ENCODE assay signal across 12 cellular contexts in genomic region chr10:69574571-69574978, GRCh38. TPM values are rescaled to one million over a fixed set of nuclear protein-coding genes. Genes with fewer than 3 reads are reported as not detected.
A peak's percentile ranks its signal among the peaks of the same experiment; 100 is the strongest.
DNase-seq lines count a peak whose midpoint lies in the region; ATAC-seq and TF ChIP-seq lines count a peak whose summit lies in the region.
"Had no signal": no experiment of that assay in that cellular context is flagged by ENCODE, and none has a peak within 500 bp of the region (broad histone marks: within the 10 kb centered on the region; RNA-seq: fewer than 3 reads in every experiment).

No MANE protein-coding gene starts in this region.

- intact Hi-C loops in CD4-positive, alpha-beta memory T cell (cut with micrococcal nuclease): loop anchor here (10.0 kb wide), 1 partner anchor 60 kb away; the partner anchor contains the start of gene FAM241B

- H3K27me3 ChIP-seq in CD4-positive, alpha-beta memory T cell (ENCODE audit: insufficient read depth, low read length): peaks cover 41% of the 10 kb centered on the region

- peaks cover 13 to 40% (median 25%) of the 10 kb centered on the region in 4 donors for H3K4me1 Mint-ChIP-seq in CD4-positive, alpha-beta memory T cell
- peaks cover 6% of the 10 kb centered on the region for H3K4me1 Mint-ChIP-seq in activated T-helper 17 cell treated with anti-CD3 and anti-CD28 coated beads, Interleukin-2, amount 50 U/mL, for 72 hours
- peaks cover 15% of the 10 kb centered on the region for H3K4me1 Mint-ChIP-seq in memory B cell
- peaks cover 24% of the 10 kb centered on the region for H3K4me1 Mint-ChIP-seq in activated CD4-positive, alpha-beta T cell treated with anti-CD3 and anti-CD28 coated beads, Interleukin-2, amount 10 ng/mL, durations not matched to agents 7 days and 5 days

- no peak overlapping the region for H3K27ac Mint-ChIP-seq in CD4-positive, alpha-beta memory T cell
- no peak overlapping the region for H3K27ac Mint-ChIP-seq in activated T-helper 17 cell treated with anti-CD3 and anti-CD28 coated beads, Interleukin-2, amount 50 U/mL, for 72 hours
- no peak overlapping the region for H3K27ac Mint-ChIP-seq in memory B cell
- no peak overlapping the region for H3K27ac Mint-ChIP-seq in activated CD4-positive, alpha-beta T cell treated with anti-CD3 and anti-CD28 coated beads, Interleukin-2, amount 10 ng/mL, durations not matched to agents 7 days and 5 days

- H3K4me1 ChIP-seq in CD4-positive, alpha-beta memory T cell (ENCODE audit: insufficient read depth, low read length): peaks cover 33% of the 10 kb centered on the region
- peaks cover 6% of the 10 kb centered on the region; the same call in 1 of the 2 replicates for H3K4me1 ChIP-seq in HEK293 (ENCODE audit: control insufficient read depth, insufficient read depth, low read length)

- no peak overlapping the region for H3K27ac ChIP-seq in CD4-positive, alpha-beta memory T cell (ENCODE audit: low read depth, low read length)
- no peak overlapping the region for H3K27ac ChIP-seq in HEK293 (ENCODE audit: extremely low read depth, low read depth, low read length)

- no peak for ATAC-seq in activated T-helper 17 cell treated with anti-CD3 and anti-CD28 coated beads, Interleukin-2, amount 50 U/mL, for 72 hours (replicated peaks)
- ATAC-seq in memory B cell (ENCODE audit: low read depth) (peak; percentile 37), GM21619 (IDR thresholded peaks at IDR 0.05; ENCODE audit: unreplicated experiment) (no peak)
- ATAC-seq: HCT116, left cardiac atrium had no signal

- DNase-seq in CD4-positive, alpha-beta memory T cell: no peak
- no peak for DNase-seq in memory B cell (ENCODE audit: low spot score in 2 of 2)
- no peak for DNase-seq in cerebellar nuclear complex (lab: John Stamatoyannopoulos, UW)
- DNase-seq in DMS 273 treated with DMSO at 0.1 percent for 48 hours (lab: John Stamatoyannopoulos, UW): no peak
- DNase-seq in activated CD4-positive, alpha-beta T cell treated with anti-CD3 and anti-CD28 coated beads, Interleukin-2, amount 10 ng/mL, durations not matched to agents 7 days and 5 days: no peak
- DNase-seq: left cardiac atrium; NCI-H2029; stimulated activated CD4-positive, alpha-beta T cell treated with anti-CD3 and anti-CD28 coated beads, Interleukin-15, amount 100 ng/mL, for 24 hours had no signal

- no peaks in the 10 kb centered on the region for H3K9me3 Mint-ChIP-seq in CD4-positive, alpha-beta memory T cell
- H3K9me3 Mint-ChIP-seq in activated T-helper 17 cell treated with anti-CD3 and anti-CD28 coated beads, Interleukin-2, amount 50 U/mL, for 72 hours: no peaks in the 10 kb centered on the region
- H3K9me3 Mint-ChIP-seq in memory B cell: no peaks in the 10 kb centered on the region
- H3K9me3 Mint-ChIP-seq in activated CD4-positive, alpha-beta T cell treated with anti-CD3 and anti-CD28 coated beads, Interleukin-2, amount 10 ng/mL, durations not matched to agents 7 days and 5 days: no peaks in the 10 kb centered on the region

- H3K4me3 Mint-ChIP-seq in CD4-positive, alpha-beta memory T cell: peak overlapping the region in 7 of 8 donors; percentile 8 to 84 (median 63)
- peak overlapping the region; percentile 78 for H3K4me3 Mint-ChIP-seq in activated T-helper 17 cell treated with anti-CD3 and anti-CD28 coated beads, Interleukin-2, amount 50 U/mL, for 72 hours
- H3K4me3 Mint-ChIP-seq in memory B cell: peak overlapping the region; percentile 41
- H3K4me3 Mint-ChIP-seq in activated CD4-positive, alpha-beta T cell treated with anti-CD3 and anti-CD28 coated beads, Interleukin-2, amount 10 ng/mL, durations not matched to agents 7 days and 5 days: no peak overlapping the region

- H3K36me3 ChIP-seq in CD4-positive, alpha-beta memory T cell (ENCODE audit: insufficient read depth, low read length): no peaks in the 10 kb centered on the region
- H3K36me3 ChIP-seq in HEK293 (ENCODE audit: control insufficient read depth in 2 of 2, insufficient read depth in 1 of 2, low read length in 2 of 2): no peaks in the 10 kb centered on the region

- CTCF ChIA-PET in CD4-positive, alpha-beta memory T cell (lab: Charles Lee; ENCODE audit: partially characterized antibody): interaction anchor here (1.3 kb wide), 1 partner anchor 60 kb away, joined by 5 read pairs; no protein-coding TSS in a partner anchor
- CTCF ChIA-PET in HEK293 (lab: Yijun Ruan, JAX): interaction anchor here (1.2 to 1.7 kb wide), 2 partner anchors 64 to 166 kb away, joined by 4 to 5 read pairs; no protein-coding TSS in a partner anchor
- CTCF ChIA-PET in activated CD4-positive, alpha-beta T cell treated with anti-CD3 and anti-CD28 coated beads, Interleukin-2, amount 10 ng/mL, durations not matched to agents 7 days and 5 days (lab: Charles Lee): interaction anchor here (0.8 to 1.5 kb wide), 3 partner anchors 15 to 59 kb away, joined by 3 to 6 read pairs (median 3); no protein-coding TSS in a partner anchor

- peaks cover 58 to 65% of the 10 kb centered on the region in 2 donors for H3K27me3 Mint-ChIP-seq in CD4-positive, alpha-beta memory T cell
- H3K27me3 Mint-ChIP-seq in activated T-helper 17 cell treated with anti-CD3 and anti-CD28 coated beads, Interleukin-2, amount 50 U/mL, for 72 hours: peaks cover 71% of the 10 kb centered on the region
- H3K27me3 Mint-ChIP-seq in memory B cell: peaks cover 32% of the 10 kb centered on the region
- peaks cover 89% of the 10 kb centered on the region for H3K27me3 Mint-ChIP-seq in activated CD4-positive, alpha-beta T cell treated with anti-CD3 and anti-CD28 coated beads, Interleukin-2, amount 10 ng/mL, durations not matched to agents 7 days and 5 days

- no peaks in the 10 kb centered on the region for H3K36me3 Mint-ChIP-seq in CD4-positive, alpha-beta memory T cell
- peaks cover 8% of the 10 kb centered on the region for H3K36me3 Mint-ChIP-seq in activated T-helper 17 cell treated with anti-CD3 and anti-CD28 coated beads, Interleukin-2, amount 50 U/mL, for 72 hours (ENCODE audit: low read depth)
- H3K36me3 Mint-ChIP-seq in memory B cell: no peaks in the 10 kb centered on the region
- no peaks in the 10 kb centered on the region for H3K36me3 Mint-ChIP-seq in activated CD4-positive, alpha-beta T cell treated with anti-CD3 and anti-CD28 coated beads, Interleukin-2, amount 10 ng/mL, durations not matched to agents 7 days and 5 days (ENCODE audit: low read depth)

- no peaks in the 10 kb centered on the region for H3K9me3 ChIP-seq in CD4-positive, alpha-beta memory T cell (ENCODE audit: control insufficient read depth in 1 of 2, low read length in 2 of 2)
- no peaks in the 10 kb centered on the region for H3K9me3 ChIP-seq in HEK293 (ENCODE audit: control insufficient read depth, insufficient read depth, low read depth, low read length)

- H3K4me3 ChIP-seq in CD4-positive, alpha-beta memory T cell (ENCODE audit: low read length in 2 of 2): no peak overlapping the region
- H3K4me3 ChIP-seq in HEK293 (ENCODE audit: low read depth, low read length): no peak overlapping the region

- POLR2A ChIA-PET in CD4-positive, alpha-beta memory T cell (lab: Charles Lee; ENCODE audit: partially characterized antibody): no interaction called here
- POLR2A ChIA-PET in HEK293 (lab: Yijun Ruan, JAX): interaction anchor here (0.5 kb wide), 1 partner anchor 672 kb away, joined by 7 read pairs; no protein-coding TSS in a partner anchor
- POLR2A ChIA-PET in activated CD4-positive, alpha-beta T cell treated with anti-CD3 and anti-CD28 coated beads, Interleukin-2, amount 10 ng/mL, durations not matched to agents 7 days and 5 days (lab: Charles Lee): no interaction called here

- no peak for TF ChIP-seq CTCF in HEK293 (tag by site-specific recombination; IDR thresholded peaks at IDR 0.05)

TF ChIP-seq in HEK293, 187 proteins besides CTCF, POLR2A, EP300 and RAD21 (continues in another document):
- peak; percentile 82 for TF ChIP-seq ZNF366 (tag by site-specific recombination; conservative IDR thresholded peaks at IDR 0.05)
- TF ChIP-seq SP2 (tag by site-specific recombination; IDR thresholded peaks at IDR 0.05): peak; percentile 72
- TF ChIP-seq ZNF658 (tag by site-specific recombination; IDR thresholded peaks at IDR 0.05): no peak
- TF ChIP-seq ZNF585B (tag by site-specific recombination; IDR thresholded peaks at IDR 0.05): peak; percentile 60
- TF ChIP-seq ZBTB20 (tag by site-specific recombination; IDR thresholded peaks at IDR 0.05): peak; percentile 88
- peak; percentile 57; the same call in 1 of the 2 replicates for TF ChIP-seq ZNF335 (tag by site-specific recombination; conservative IDR thresholded peaks at IDR 0.05)

RNA-seq across cellular contexts. Expression of gene NEUROG3, which starts 1.4 kb away (rescaled TPM):
- not detected for total RNA-seq in CD4-positive, alpha-beta memory T cell
- polyA plus RNA-seq in CD4-positive, alpha-beta memory T cell: under 1 TPM in 1 of 2 donors, not detected in 1; 0.14 TPM
- total RNA-seq in activated T-helper 17 cell treated with anti-CD3 and anti-CD28 coated beads, Interleukin-2, amount 50 U/mL, for 72 hours: 1 to 10 TPM in 1 of 2 donors, under 1 TPM in 1; 0.78 to 1.1 TPM
- total RNA-seq in activated CD4-positive, alpha-beta T cell treated with anti-CD3 and anti-CD28 coated beads, Interleukin-2, amount 10 ng/mL, durations not matched to agents 7 days and 5 days: not detected

RNA-seq across cellular contexts. Expression of gene FAM241B, which starts 55.5 kb away (rescaled TPM):
- 10 to 100 TPM in 1 of 2 experiments, 1 to 10 TPM in 1; 9.4 to 10.7 TPM for total RNA-seq in CD4-positive, alpha-beta memory T cell
- polyA plus RNA-seq in CD4-positive, alpha-beta memory T cell: 10 to 100 TPM; 17.3 to 24.9 TPM
- 10 to 100 TPM in 1 of 2 donors, 1 to 10 TPM in 1; 9.4 to 16.0 TPM for total RNA-seq in activated T-helper 17 cell treated with anti-CD3 and anti-CD28 coated beads, Interleukin-2, amount 50 U/mL, for 72 hours
- 1 to 10 TPM; 3.4 to 4.2 TPM for total RNA-seq in activated CD4-positive, alpha-beta T cell treated with anti-CD3 and anti-CD28 coated beads, Interleukin-2, amount 10 ng/mL, durations not matched to agents 7 days and 5 days
